7 cellular contexts compared by ENCODE assay signal in genomic region chr10:22605168-22605567, GRCh38.
DNase-seq lines count a peak whose midpoint lies in the region; ATAC-seq lines count a peak whose summit lies in the region.

No MANE protein-coding gene starts in this region.

- peak overlapping the region; percentile 71 for H3K4me3 Mint-ChIP-seq in stimulated activated memory B cell treated with anti-CD40 and anti-IgM and Interleukin-4, amounts not matched to agents 10 μg/mL and 1 μg/mL and 100 μg/mL, for 72 hours

- peaks cover 43% of the 10 kb centered on the region for H3K36me3 Mint-ChIP-seq in stimulated activated memory B cell treated with anti-CD40 and anti-IgM and Interleukin-4, amounts not matched to agents 10 μg/mL and 1 μg/mL and 100 μg/mL, for 72 hours

- peak overlapping the region; percentile 95 for H3K27ac Mint-ChIP-seq in stimulated activated memory B cell treated with anti-CD40 and anti-IgM and Interleukin-4, amounts not matched to agents 10 μg/mL and 1 μg/mL and 100 μg/mL, for 72 hours

- H3K9me3 Mint-ChIP-seq in stimulated activated memory B cell treated with anti-CD40 and anti-IgM and Interleukin-4, amounts not matched to agents 10 μg/mL and 1 μg/mL and 100 μg/mL, for 72 hours = peaks cover 5% of the 10 kb centered on the region

- DNase-seq in NAMALWA (ENCODE audit: low spot score) = peak; percentile 45
- DNase-seq in NCI-H526 treated with DMSO at 0.1 percent for 48 hours (lab: John Stamatoyannopoulos, UW) = no peak
- DNase-seq in T1000 (lab: John Stamatoyannopoulos, UW) = no peak

- H3K27me3 Mint-ChIP-seq in stimulated activated memory B cell treated with anti-CD40 and anti-IgM and Interleukin-4, amounts not matched to agents 10 μg/mL and 1 μg/mL and 100 μg/mL, for 72 hours = no peaks in the 10 kb centered on the region

- ATAC-seq in GM19452 (IDR thresholded peaks at IDR 0.05; ENCODE audit: unreplicated experiment) (peak; percentile 26), esophagus mucosa (peak; percentile 83), HG02870 (IDR thresholded peaks at IDR 0.05; ENCODE audit: unreplicated experiment) (no peak)
- ATAC-seq in stimulated activated memory B cell treated with anti-CD40 and anti-IgM and Interleukin-4, amounts not matched to agents 10 μg/mL and 1 μg/mL and 100 μg/mL, for 72 hours = peak; percentile 65

- peaks cover 91% of the 10 kb centered on the region for H3K4me1 Mint-ChIP-seq in stimulated activated memory B cell treated with anti-CD40 and anti-IgM and Interleukin-4, amounts not matched to agents 10 μg/mL and 1 μg/mL and 100 μg/mL, for 72 hours
